In genomic region chr10:102113956-102114857, GRCh38 we compare ENCODE assay signal across 8 cellular contexts. TPM values are rescaled to one million over a fixed set of nuclear protein-coding genes. Genes with fewer than 3 reads are reported as not detected.
A peak's percentile ranks its signal among the peaks of the same experiment; 100 is the strongest.
DNase-seq lines count a peak whose midpoint lies in the region; ATAC-seq and TF ChIP-seq lines count a peak whose summit lies in the region.

No MANE protein-coding gene starts in this region.

- peaks cover 59 to 77% of the 10 kb centered on the region in 2 donors for H3K4me1 Mint-ChIP-seq in natural killer cell

- H3K4me3 ChIP-seq in epithelial cell of proximal tubule (ENCODE audit: low read depth, low read length) = peak overlapping the region; percentile 78

- peak overlapping the region; percentile 83 to 95 for H3K27ac Mint-ChIP-seq in natural killer cell

- ATAC-seq in HG02870 (IDR thresholded peaks at IDR 0.05; ENCODE audit: unreplicated experiment) (peak; percentile 27), SK-N-SH treated with all-trans-retinoic acid at 6 μM for 48 hours (peak; percentile 5), natural killer cell (peak; percentile 11 to 33 (median 33))

- peak overlapping the region; percentile 87 for H3K4me3 Mint-ChIP-seq in natural killer cell

- DNase-seq in NCI-H345 (lab: John Stamatoyannopoulos, UW) (peak; percentile 6), NCI-H345 treated with DMSO at 0.1 percent for 48 hours (lab: John Stamatoyannopoulos, UW; ENCODE audit: unreplicated experiment) (no peak), epithelial cell of proximal tubule (ENCODE audit: low read depth) (no peak), natural killer cell (peak; percentile 24), SHP77 treated with DMSO at 0.1 percent for 48 hours (lab: John Stamatoyannopoulos, UW) (no peak), NCI-H446 (lab: John Stamatoyannopoulos, UW) (no peak)

- TF ChIP-seq CTCF in epithelial cell of proximal tubule (conservative IDR thresholded peaks at IDR 0.05; ENCODE audit: low read depth, low read length) (no peak), natural killer cell (IDR thresholded peaks at IDR 0.05) (no peak)

- H3K9me3 Mint-ChIP-seq in natural killer cell = no peaks in the 10 kb centered on the region

- H3K27me3 Mint-ChIP-seq in natural killer cell (ENCODE audit: low read depth in 2 of 2) = no peaks in the 10 kb centered on the region

- intact Hi-C loops in natural killer cell (cut with micrococcal nuclease) = no loop called here

- H3K36me3 Mint-ChIP-seq in natural killer cell = peaks cover 2% of the 10 kb centered on the region

TF ChIP-seq in SK-N-SH treated with all-trans-retinoic acid at 6 μM for 48 hours, 23 proteins besides CTCF, POLR2A, EP300 and RAD21:
- TF ChIP-seq OSR1 (CRISPR knock-in tag; IDR thresholded peaks at IDR 0.05) (no peak), ZNF70 (CRISPR knock-in tag; IDR thresholded peaks at IDR 0.05) (no peak), ISL1 (CRISPR knock-in tag; IDR thresholded peaks at IDR 0.05) (no peak), GLIS3 (CRISPR knock-in tag; IDR thresholded peaks at IDR 0.05) (no peak), ZFP30 (CRISPR knock-in tag; IDR thresholded peaks at IDR 0.05) (no peak), ZNF565 (CRISPR knock-in tag; conservative IDR thresholded peaks at IDR 0.05; ENCODE audit: low read depth) (no peak), RARB (CRISPR knock-in tag; IDR thresholded peaks at IDR 0.05) (no peak), CSRNP3 (CRISPR knock-in tag; IDR thresholded peaks at IDR 0.05) (no peak)

RNA-seq across cellular contexts. Expression of gene LDB1, which starts 6.0 kb away (rescaled TPM):
- total RNA-seq in epithelial cell of proximal tubule = 24.5 and 29.5 TPM in 2 replicates
- total RNA-seq in natural killer cell = 100 to 1,000 TPM; 103 to 109 (median 104) TPM

RNA-seq across cellular contexts. Expression of gene PPRC1, which starts 18.6 kb away (rescaled TPM):
- total RNA-seq in epithelial cell of proximal tubule = 21.4 and 35.5 TPM in 2 replicates
- total RNA-seq in natural killer cell = 10 to 100 TPM; 29.1 to 48.0 (median 37.7) TPM

RNA-seq across cellular contexts. Expression of gene NOLC1, which starts 38.0 kb away (rescaled TPM):
- total RNA-seq in epithelial cell of proximal tubule = 100 and 130 TPM in 2 replicates
- 10 to 100 TPM; 42.6 to 47.5 (median 43.4) TPM for total RNA-seq in natural killer cell

RNA-seq across cellular contexts. Expression of gene HPS6, which starts 49.1 kb away (rescaled TPM):
- total RNA-seq in epithelial cell of proximal tubule = 47.6 and 52.6 TPM in 2 replicates
- 10 to 100 TPM; 10.2 to 20.1 (median 18.5) TPM for total RNA-seq in natural killer cell

RNA-seq across cellular contexts. Expression of gene ARMH3, which starts 58.2 kb away (rescaled TPM):
- total RNA-seq in epithelial cell of proximal tubule (6.6 and 9.5 TPM in 2 replicates), natural killer cell (10 to 100 TPM; 29.9 to 38.9 (median 35.4) TPM)

Comparison
In these comparisons a context has a peak if more than half of its experiments do, and no peak if none do; other contexts are left out.
1. DNase-seq: peak in NCI-H345 (single experiment) and natural killer cell (single experiment); none in NCI-H345 treated with DMSO at 0.1 percent for 48 hours (single experiment), epithelial cell of proximal tubule (single experiment), SHP77 treated with DMSO at 0.1 percent for 48 hours (single experiment) and NCI-H446 (0 of 2).
2. Peak in every context shown above with its lines, with median percentiles within 50 percentile points of each other: ATAC-seq.